ENCODE assay signal across 29 cellular contexts in the genomic region with DNA sequence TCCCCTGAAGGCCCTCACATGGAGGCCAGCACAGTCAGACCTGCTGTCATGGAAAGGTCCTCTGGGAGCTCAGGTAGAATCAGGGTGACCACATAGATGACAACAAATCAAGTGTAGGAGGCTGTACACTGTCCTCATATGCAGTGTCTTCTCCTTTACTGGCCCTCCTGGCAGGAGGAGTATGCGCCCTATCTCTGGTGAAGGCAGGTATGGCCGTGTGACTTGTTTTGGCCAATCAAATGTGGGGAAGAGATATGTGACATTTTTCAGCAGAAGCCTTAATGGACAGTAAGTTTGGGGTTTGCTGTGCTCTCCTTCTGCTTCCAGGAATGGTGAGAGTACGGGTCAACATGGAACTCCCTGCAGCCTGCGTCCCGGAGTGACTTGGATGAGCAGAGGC.
"Had no signal": no experiment of that assay in that cellular context is flagged by ENCODE, and none has a peak within 500 bp of the region (broad histone marks: within the 10 kb centered on the region; RNA-seq: fewer than 3 reads in every experiment).

No MANE protein-coding gene starts in this region.

- DNase-seq: activated CD4-positive, alpha-beta memory T cell treated with anti-CD3 and anti-CD28 coated beads for 36 hours; activated CD4-positive, alpha-beta T cell treated with anti-CD3 and anti-CD28 coated beads for 36 hours; activated CD4-positive, alpha-beta T cell treated with anti-CD3 and anti-CD28 coated beads, Interleukin-2, amount 10 ng/mL, durations not matched to agents 24 days and 14 days; activated CD4-positive, CD25-positive, alpha-beta regulatory T cell; activated CD4-positive, CD25-positive, alpha-beta regulatory T cell treated with anti-CD3 and anti-CD28 coated beads, Interleukin-2, amount 50 U/mL, for 72 hours; activated CD8-positive, alpha-beta memory T cell treated with anti-CD3 and anti-CD28 coated beads, Interleukin-2, amount 10 ng/mL, durations not matched to agents 7 days and 5 days; activated CD8-positive, alpha-beta memory T cell treated with anti-CD3 and anti-CD28 coated beads, Interleukin-2, amount 50 U/mL, for 4 hours; activated CD8-positive, alpha-beta T cell treated with anti-CD3 and anti-CD28 coated beads, Interleukin-2, amount 10 ng/mL, durations not matched to agents 7 days and 5 days; activated gamma-delta T cell; activated naive CD4-positive, alpha-beta T cell; activated naive CD4-positive, alpha-beta T cell treated with anti-CD3 and anti-CD28 coated beads, Interleukin-2, amount 10 ng/mL, durations not matched to agents 7 days and 5 days; activated naive CD8-positive, alpha-beta T cell treated with anti-CD3 and anti-CD28 coated beads, Interleukin-2, amount 10 ng/mL, durations not matched to agents 7 days and 5 days; activated T-cell treated with anti-CD3 and anti-CD28 coated beads, Interleukin-2, amount 50 U/mL, for 24 hours; activated T-cell treated with anti-CD3 and anti-CD28 coated beads, Interleukin-2, amount 50 U/mL, for 72 hours; brain microvascular endothelial cell; caudate nucleus; effector CD8-positive, alpha-beta T cell; foreskin fibroblast; head of caudate nucleus; T-helper 1 cell; T-helper 17 cell; T1000; WERI-Rb-1 had no signal

- FAIRE-seq: colon, endometrium, frontal cortex had no signal

- ATAC-seq: activated CD4-positive, alpha-beta T cell treated with anti-CD3 and anti-CD28 coated beads for 36 hours; activated CD8-positive, alpha-beta memory T cell treated with anti-CD3 and anti-CD28 coated beads, Interleukin-2, amount 10 ng/mL, durations not matched to agents 7 days and 5 days; activated CD8-positive, alpha-beta T cell treated with anti-CD3 and anti-CD28 coated beads, Interleukin-2, amount 10 ng/mL, durations not matched to agents 7 days and 5 days; activated naive CD4-positive, alpha-beta T cell treated with anti-CD3 and anti-CD28 coated beads, Interleukin-2, amount 50 U/mL, for 72 hours; activated T-cell treated with anti-CD3 and anti-CD28 coated beads, Interleukin-2, amount 50 U/mL, for 72 hours; esophagus mucosa; T-helper 17 cell had no signal

- H3K27ac ChIP-seq: ascending aorta, brain microvascular endothelial cell, WERI-Rb-1 had no signal

- H3K36me3 ChIP-seq: ascending aorta, brain microvascular endothelial cell, WERI-Rb-1 had no signal

- H3K4me3 ChIP-seq: ascending aorta had no signal

- H3K27me3 ChIP-seq: ascending aorta had no signal

- H3K9me3 ChIP-seq: ascending aorta had no signal
